ENCODE assay signal across 8 cellular contexts in the genomic region with DNA sequence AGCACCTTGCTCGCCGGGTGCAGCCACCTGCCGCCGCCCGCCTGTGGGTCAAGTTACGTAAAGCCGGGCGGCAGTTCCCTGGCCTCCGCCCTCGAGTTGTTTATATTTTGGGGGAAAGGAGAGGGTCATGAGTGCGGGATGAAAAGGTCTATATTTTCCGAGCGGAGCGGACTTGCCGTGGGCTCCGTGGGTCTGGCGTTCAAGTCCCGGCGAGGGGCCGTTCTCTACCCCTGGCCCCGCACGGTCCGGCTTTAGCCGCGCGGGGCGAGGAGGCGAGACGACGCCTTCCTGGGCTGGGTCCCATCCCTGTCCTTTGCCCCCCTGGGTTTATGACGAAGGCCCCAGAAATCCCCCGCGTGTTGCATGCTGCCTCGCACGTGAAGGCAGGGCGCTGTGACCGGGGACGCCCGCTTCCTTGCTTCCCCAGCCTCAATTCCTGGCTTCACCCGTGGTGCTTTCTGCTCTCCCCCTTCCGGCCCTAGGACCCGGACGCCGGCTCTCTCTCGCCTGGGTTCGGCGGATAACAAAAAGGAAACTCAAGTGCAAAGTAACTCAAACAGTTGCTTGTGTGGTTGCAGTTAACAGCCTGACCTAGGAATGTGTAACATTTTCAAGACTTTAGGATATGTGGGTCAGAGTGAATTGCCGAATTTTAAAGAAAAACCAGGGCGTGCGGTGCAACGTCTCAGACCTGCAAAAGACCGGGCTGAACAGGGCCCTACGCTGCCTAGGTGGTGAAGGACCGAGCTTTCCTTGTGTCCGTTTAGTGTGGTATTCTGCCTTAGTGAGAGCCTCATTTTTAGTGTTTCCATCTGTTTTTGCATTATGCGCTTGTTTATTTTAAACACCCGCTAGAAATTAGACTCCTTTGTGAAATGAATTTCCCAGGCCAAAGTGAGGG. TPM values are rescaled to one million over a fixed set of nuclear protein-coding genes. Genes with fewer than 3 reads are reported as not detected.
A peak's percentile ranks its signal among the peaks of the same experiment; 100 is the strongest.
DNase-seq lines count a peak whose midpoint lies in the region; ATAC-seq and TF ChIP-seq lines count a peak whose summit lies in the region.

No MANE protein-coding gene starts in this region.

- H3K27me3 ChIP-seq in SJSA1 (replicated peaks): peaks cover 4% of the 10 kb centered on the region; the same call in 1 of the 2 replicates
- no peaks in the 10 kb centered on the region for H3K27me3 ChIP-seq in parathyroid adenoma (ENCODE audit: control insufficient read depth, insufficient read depth, low read length)

- H3K27ac Mint-ChIP-seq in activated naive CD4-positive, alpha-beta T cell treated with anti-CD3 and anti-CD28 coated beads for 36 hours: peak overlapping the region; percentile 79
- H3K27ac Mint-ChIP-seq in type B pancreatic cell: peak overlapping the region; percentile 92

- H3K36me3 Mint-ChIP-seq in activated naive CD4-positive, alpha-beta T cell treated with anti-CD3 and anti-CD28 coated beads for 36 hours (ENCODE audit: low read depth): peaks cover 3% of the 10 kb centered on the region
- H3K36me3 Mint-ChIP-seq in type B pancreatic cell: no peaks in the 10 kb centered on the region

- no peak overlapping the region for H3K9ac ChIP-seq in parathyroid adenoma

- H3K4me1 ChIP-seq in SJSA1 (replicated peaks) (peaks cover 8% of the 10 kb centered on the region; the same call in 1 of the 2 replicates), parathyroid adenoma (no peaks in the 10 kb centered on the region)

- no peaks in the 10 kb centered on the region for H3K9me3 Mint-ChIP-seq in activated naive CD4-positive, alpha-beta T cell treated with anti-CD3 and anti-CD28 coated beads for 36 hours
- H3K9me3 Mint-ChIP-seq in type B pancreatic cell: no peaks in the 10 kb centered on the region

- no peaks in the 10 kb centered on the region for H3K27me3 Mint-ChIP-seq in activated naive CD4-positive, alpha-beta T cell treated with anti-CD3 and anti-CD28 coated beads for 36 hours (ENCODE audit: low read depth)
- peaks cover 6% of the 10 kb centered on the region for H3K27me3 Mint-ChIP-seq in type B pancreatic cell

- H3K9me3 ChIP-seq in SJSA1 (replicated peaks) (no peaks in the 10 kb centered on the region), parathyroid adenoma (ENCODE audit: control insufficient read depth, low read length) (no peaks in the 10 kb centered on the region)

- H2AFZ ChIP-seq in parathyroid adenoma: peak overlapping the region; percentile 94

- H3K36me3 ChIP-seq in SJSA1 (no peaks in the 10 kb centered on the region; the same call in 1 of the 2 replicates), parathyroid adenoma (ENCODE audit: control insufficient read depth, insufficient read depth, low read length) (no peaks in the 10 kb centered on the region)

- peaks cover 24% of the 10 kb centered on the region for H3K4me1 Mint-ChIP-seq in activated naive CD4-positive, alpha-beta T cell treated with anti-CD3 and anti-CD28 coated beads for 36 hours (ENCODE audit: low read depth)
- H3K4me1 Mint-ChIP-seq in type B pancreatic cell (ENCODE audit: unreplicated experiment): peaks cover 14% of the 10 kb centered on the region

- H3K27ac ChIP-seq in 22Rv1 (peak overlapping the region; percentile 81), SJSA1 (no peak overlapping the region; the same call in 1 of the 2 replicates), parathyroid adenoma (peak overlapping the region; percentile 74)

- H3K4me3 ChIP-seq in SJSA1 (peak overlapping the region; percentile 73), parathyroid adenoma (ENCODE audit: low read depth, low read length) (peak overlapping the region; percentile 83)

- H3K4me3 Mint-ChIP-seq in activated naive CD4-positive, alpha-beta T cell treated with anti-CD3 and anti-CD28 coated beads for 36 hours: peak overlapping the region; percentile 80
- H3K4me3 Mint-ChIP-seq in type B pancreatic cell: peak overlapping the region; percentile 97

- intact Hi-C loops in activated naive CD4-positive, alpha-beta T cell treated with anti-CD3 and anti-CD28 coated beads for 36 hours (cut with micrococcal nuclease): loop anchor here (1.0 to 5.0 kb wide), 11 partner anchors 126 to 1286 kb away; a partner anchor contains a TSS
- intact Hi-C loops in Right ventricle myocardium inferior (cut with DNase I): loop anchor here (10.0 kb wide), 1 partner anchor 1493 kb away; no protein-coding TSS in a partner anchor

- TF ChIP-seq CTCF in 22Rv1 (IDR thresholded peaks at IDR 0.05): no peak
- no peak for TF ChIP-seq CTCF in parathyroid adenoma (IDR thresholded peaks at IDR 0.05)
- TF ChIP-seq CTCF in type B pancreatic cell (conservative IDR thresholded peaks at IDR 0.05): no peak

- ATAC-seq in GM18909 (IDR thresholded peaks at IDR 0.05; ENCODE audit: poor library complexity, unreplicated experiment): peak; percentile 21
- ATAC-seq in HG03378 (IDR thresholded peaks at IDR 0.05; ENCODE audit: unreplicated experiment): peak; percentile 12
- peak; percentile 8 for ATAC-seq in Right ventricle myocardium inferior

- peaks cover 5% of the 10 kb centered on the region for H3K79me2 ChIP-seq in parathyroid adenoma

- DNase-seq in SJSA1 (ENCODE audit: low read depth in 1 of 2, low spot score in 2 of 2): peak; percentile 43 to 46
- peak; percentile 69 for DNase-seq in activated naive CD4-positive, alpha-beta T cell treated with anti-CD3 and anti-CD28 coated beads for 36 hours
- DNase-seq in Right ventricle myocardium inferior (ENCODE audit: missing footprints): peak; percentile 73
- no peak for DNase-seq in type B pancreatic cell (ENCODE audit: extremely low spot score, unreplicated experiment)

- peak overlapping the region; percentile 97 for H3K4me2 ChIP-seq in parathyroid adenoma (ENCODE audit: low read length)

- CTCF ChIA-PET in activated naive CD4-positive, alpha-beta T cell treated with anti-CD3 and anti-CD28 coated beads for 36 hours (lab: Charles Lee): interaction anchor here (0.6 to 1.2 kb wide), 2 partner anchors 11 to 799 kb away, joined by 3 to 4 read pairs; no protein-coding TSS in a partner anchor

RNA-seq across cellular contexts. Expression of a gene that starts 0.8 kb away (rescaled TPM):
- 5.3 and 9.9 TPM in 2 replicates for total RNA-seq in SJSA1 (2014; rRNA removed; shearing (Covaris generic))
- 10 to 100 TPM; 26.8 to 26.9 TPM for total RNA-seq in activated naive CD4-positive, alpha-beta T cell treated with anti-CD3 and anti-CD28 coated beads for 36 hours
- total RNA-seq in Right ventricle myocardium inferior (36.2 TPM), type B pancreatic cell (ENCODE audit: low replicate concordance) (30.5 and 41.3 TPM in 2 replicates)
